12 cellular contexts compared by ENCODE assay signal in the genomic region with DNA sequence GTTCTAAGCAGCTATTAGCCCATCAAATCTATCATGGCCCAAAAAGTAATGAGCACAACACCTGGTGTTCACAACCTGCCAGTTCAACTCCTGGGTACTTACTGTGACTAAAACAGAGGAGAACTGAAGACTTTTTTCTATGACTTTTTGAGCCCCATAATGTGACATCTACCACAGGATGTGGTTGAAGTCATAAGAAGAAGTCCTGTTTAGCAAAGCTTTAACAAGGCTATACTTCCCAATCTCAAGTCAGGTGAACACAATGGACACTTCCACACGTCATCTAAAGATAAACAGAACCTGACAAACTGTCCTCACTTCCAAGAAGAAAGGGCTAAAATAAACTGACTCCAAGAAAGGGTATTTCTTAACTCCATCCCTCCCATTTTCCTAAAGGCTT.
DNase-seq lines count a peak whose midpoint lies in the region; ATAC-seq lines count a peak whose summit lies in the region.
"Had no signal": no experiment of that assay in that cellular context is flagged by ENCODE, and none has a peak within 500 bp of the region (broad histone marks: within the 10 kb centered on the region; RNA-seq: fewer than 3 reads in every experiment).

No MANE protein-coding gene starts in this region.

- CTCF ChIA-PET in activated CD4-positive, alpha-beta T cell treated with anti-CD3 and anti-CD28 coated beads for 36 hours (lab: Charles Lee): interaction anchor here (0.9 to 1.4 kb wide), 2 partner anchors 9 to 16 kb away, joined by 3 read pairs; no protein-coding TSS in a partner anchor
- CTCF ChIA-PET in activated CD4-positive, alpha-beta memory T cell treated with anti-CD3 and anti-CD28 coated beads for 36 hours (lab: Charles Lee): interaction anchor here (1.0 kb wide), 1 partner anchor 37 kb away, joined by 3 read pairs; no protein-coding TSS in a partner anchor

- peak overlapping the region; percentile 38 for H3K27ac Mint-ChIP-seq in activated CD4-positive, alpha-beta T cell treated with anti-CD3 and anti-CD28 coated beads for 36 hours
- no peak overlapping the region for H3K27ac Mint-ChIP-seq in activated CD4-positive, alpha-beta memory T cell treated with anti-CD3 and anti-CD28 coated beads for 36 hours
- H3K27ac Mint-ChIP-seq: H9 had no signal

- POLR2A ChIA-PET in activated CD4-positive, alpha-beta T cell treated with anti-CD3 and anti-CD28 coated beads for 36 hours (lab: Charles Lee): interaction anchor here (0.5 kb wide), 1 partner anchor 213 kb away, joined by 3 read pairs; no protein-coding TSS in a partner anchor
- POLR2A ChIA-PET in activated CD4-positive, alpha-beta memory T cell treated with anti-CD3 and anti-CD28 coated beads for 36 hours (lab: Charles Lee): no interaction called here

- H3K27me3 Mint-ChIP-seq in activated CD4-positive, alpha-beta T cell treated with anti-CD3 and anti-CD28 coated beads for 36 hours: no peaks in the 10 kb centered on the region
- no peaks in the 10 kb centered on the region for H3K27me3 Mint-ChIP-seq in activated CD4-positive, alpha-beta memory T cell treated with anti-CD3 and anti-CD28 coated beads for 36 hours

- no peak overlapping the region for H3K4me3 Mint-ChIP-seq in activated CD4-positive, alpha-beta T cell treated with anti-CD3 and anti-CD28 coated beads for 36 hours
- H3K4me3 Mint-ChIP-seq in activated CD4-positive, alpha-beta memory T cell treated with anti-CD3 and anti-CD28 coated beads for 36 hours: no peak overlapping the region
- H3K4me3 Mint-ChIP-seq: H9 had no signal

- intact Hi-C loops in activated CD4-positive, alpha-beta T cell treated with anti-CD3 and anti-CD28 coated beads for 36 hours (cut with DNase I, micrococcal nuclease): no loop called here
- intact Hi-C loops in activated CD4-positive, alpha-beta memory T cell treated with anti-CD3 and anti-CD28 coated beads for 36 hours (cut with micrococcal nuclease): no loop called here

- H3K9me3 Mint-ChIP-seq in activated CD4-positive, alpha-beta T cell treated with anti-CD3 and anti-CD28 coated beads for 36 hours (ENCODE audit: low read depth): no peaks in the 10 kb centered on the region
- no peaks in the 10 kb centered on the region for H3K9me3 Mint-ChIP-seq in activated CD4-positive, alpha-beta memory T cell treated with anti-CD3 and anti-CD28 coated beads for 36 hours
- H3K9me3 Mint-ChIP-seq: H9 had no signal

- H3K36me3 Mint-ChIP-seq in activated CD4-positive, alpha-beta T cell treated with anti-CD3 and anti-CD28 coated beads for 36 hours (ENCODE audit: low read depth): peaks cover 14% of the 10 kb centered on the region
- H3K36me3 Mint-ChIP-seq in activated CD4-positive, alpha-beta memory T cell treated with anti-CD3 and anti-CD28 coated beads for 36 hours: peaks cover 11% of the 10 kb centered on the region

- H3K4me1 Mint-ChIP-seq in activated CD4-positive, alpha-beta T cell treated with anti-CD3 and anti-CD28 coated beads for 36 hours: peaks cover 26% of the 10 kb centered on the region
- H3K4me1 Mint-ChIP-seq in activated CD4-positive, alpha-beta memory T cell treated with anti-CD3 and anti-CD28 coated beads for 36 hours (ENCODE audit: low read depth): peaks cover 26% of the 10 kb centered on the region
- H3K4me1 Mint-ChIP-seq: H9 had no signal

- ATAC-seq in activated CD4-positive, alpha-beta T cell treated with anti-CD3 and anti-CD28 coated beads for 36 hours: peak; percentile 86
- peak; percentile 74 for ATAC-seq in HG02678 (IDR thresholded peaks at IDR 0.05; ENCODE audit: unreplicated experiment)

- DNase-seq in activated CD4-positive, alpha-beta T cell treated with anti-CD3 and anti-CD28 coated beads for 36 hours: no peak
- DNase-seq in activated CD4-positive, alpha-beta T cell treated with anti-CD3 and anti-CD28 coated beads, Interleukin-2, amount 50 U/mL, for 48 hours: no peak
- DNase-seq in MV-4-11 (lab: John Stamatoyannopoulos, UW): peak; percentile 77
- DNase-seq in pons (ENCODE audit: low spot score): peak; percentile 3
- DNase-seq in activated CD4-positive, alpha-beta memory T cell treated with anti-CD3 and anti-CD28 coated beads for 36 hours: no peak
- DNase-seq in HPDE6-E6E7 (ENCODE audit: extremely low spot score): no peak
- no peak for DNase-seq in islet precursor cell
- DNase-seq: glutamatergic neuron, H9, retina, RPMI8226 had no signal

Comparison
In these comparisons a context has a peak if more than half of its experiments do, and no peak if none do; other contexts are left out.
1. DNase-seq: peak in MV-4-11 (single experiment) and pons (single experiment); none in activated CD4-positive, alpha-beta T cell treated with anti-CD3 and anti-CD28 coated beads for 36 hours (single experiment), activated CD4-positive, alpha-beta T cell treated with anti-CD3 and anti-CD28 coated beads, Interleukin-2, amount 50 U/mL, for 48 hours (0 of 2), activated CD4-positive, alpha-beta memory T cell treated with anti-CD3 and anti-CD28 coated beads for 36 hours (single experiment), HPDE6-E6E7 (single experiment) and islet precursor cell (single experiment).